ENCODE assay signal across 8 cellular contexts in genomic region chr3:150763841-150764483, GRCh38. TPM values are rescaled to one million over a fixed set of nuclear protein-coding genes. Genes with fewer than 3 reads are reported as not detected.
DNase-seq lines count a peak whose midpoint lies in the region; ATAC-seq and TF ChIP-seq lines count a peak whose summit lies in the region.

No MANE protein-coding gene starts in this region.

- WGBS in urinary bladder: 5% methylated on average over 27 of the region's 27 CpGs

- intact Hi-C loops in naive thymus-derived CD4-positive, alpha-beta T cell (cut with micrococcal nuclease): loop anchor here (1.0 to 10.0 kb wide), 23 partner anchors 20 to 1769 kb away; partner anchors contain the start of genes EIF2A (in 2 of the 2), ERICH6 (in 2 of the 2), RNF13 (in 2 of the 2) and SELENOT (in 2 of the 2)

- H3K4me3 Mint-ChIP-seq in naive thymus-derived CD4-positive, alpha-beta T cell: peak overlapping the region; percentile 97 to 99 (median 98)

- in situ Hi-C loops in GM13976 (cut with MboI; ENCODE audit: low sequenced_read_pairs, unreplicated experiment): no loop called here

- H3K36me3 ChIP-seq in naive thymus-derived CD4-positive, alpha-beta T cell (ENCODE audit: control insufficient read depth in 2 of 3, insufficient read depth in 3 of 3, low read length in 3 of 3): peaks cover 0 to 3% (median 0%) of the 10 kb centered on the region in 3 experiments
- peaks cover 1% of the 10 kb centered on the region for H3K36me3 ChIP-seq in urinary bladder (ENCODE audit: insufficient read depth)

- H3K4me1 Mint-ChIP-seq in naive thymus-derived CD4-positive, alpha-beta T cell: peaks cover 22 to 56% (median 42%) of the 10 kb centered on the region in 7 donors

- H3K4me1 ChIP-seq in naive thymus-derived CD4-positive, alpha-beta T cell (ENCODE audit: control insufficient read depth in 2 of 2, insufficient read depth in 2 of 2, low read length in 2 of 2): peaks cover 17 to 22% of the 10 kb centered on the region in 2 donors
- H3K4me1 ChIP-seq in urinary bladder (ENCODE audit: insufficient read depth): peaks cover 5% of the 10 kb centered on the region

- H3K27ac Mint-ChIP-seq in naive thymus-derived CD4-positive, alpha-beta T cell: peak overlapping the region; percentile 99 to 100 (median 100)

- POLR2A ChIA-PET in naive thymus-derived CD4-positive, alpha-beta T cell (lab: Charles Lee): interaction anchor here (0.6 to 6.5 kb wide), 23 partner anchors 8 to 447 kb away, joined by 3 to 70 read pairs (median 5); partner anchors contain the start of genes EIF2A, ERICH6, GPR171 and SELENOT

- H3K27me3 ChIP-seq in naive thymus-derived CD4-positive, alpha-beta T cell (ENCODE audit: control insufficient read depth in 2 of 2, insufficient read depth in 2 of 2, low read length in 2 of 2): no peaks in the 10 kb centered on the region

- peaks cover 0 to 1% (median 0%) of the 10 kb centered on the region in 11 donors for H3K9me3 Mint-ChIP-seq in naive thymus-derived CD4-positive, alpha-beta T cell

- no peaks in the 10 kb centered on the region for H3K27me3 Mint-ChIP-seq in naive thymus-derived CD4-positive, alpha-beta T cell

- peak; percentile 56 for TF ChIP-seq CTCF in AG09309 (IDR thresholded peaks at IDR 0.05; ENCODE audit: control insufficient read depth, insufficient read depth, low read depth, low read length, missing control alignments)
- TF ChIP-seq CTCF in GM13976 (IDR thresholded peaks at IDR 0.05; ENCODE audit: borderline replicate concordance, control extremely low read depth, extremely low read depth, insufficient read depth, missing control alignments): peak; percentile 51
- peak; percentile 65 for TF ChIP-seq CTCF in fibroblast of the aortic adventitia (IDR thresholded peaks at IDR 0.05; ENCODE audit: insufficient read depth, low read length)

- peak; percentile 8 for ATAC-seq in HG03095 (IDR thresholded peaks at IDR 0.05; ENCODE audit: unreplicated experiment)
- peak; percentile 21 for ATAC-seq in naive thymus-derived CD4-positive, alpha-beta T cell

- H3K36me3 Mint-ChIP-seq in naive thymus-derived CD4-positive, alpha-beta T cell: peaks cover 0 to 17% (median 0%) of the 10 kb centered on the region in 5 donors

- H3K4me3 ChIP-seq in AG09309 (ENCODE audit: control insufficient read depth, low read depth, low read length) (peak overlapping the region; percentile 95), fibroblast of the aortic adventitia (ENCODE audit: low read depth, low read length) (peak overlapping the region; percentile 97), urinary bladder (ENCODE audit: low read depth, low read length) (peak overlapping the region; percentile 98)
- peak overlapping the region; percentile 81 for H3K4me3 ChIP-seq in naive thymus-derived CD4-positive, alpha-beta T cell (ENCODE audit: low read length)

- no peaks in the 10 kb centered on the region for H3K9me3 ChIP-seq in naive thymus-derived CD4-positive, alpha-beta T cell (ENCODE audit: control insufficient read depth in 2 of 3, low read length in 3 of 3)

- peak overlapping the region; percentile 99 for H3K27ac ChIP-seq in naive thymus-derived CD4-positive, alpha-beta T cell (ENCODE audit: low read depth, low read length)
- peak overlapping the region; percentile 99 for H3K27ac ChIP-seq in urinary bladder (ENCODE audit: low read depth)

- DNase-seq in AG09309 (ENCODE audit: low read depth) (peak; percentile 21), GM13976 (ENCODE audit: low spot score) (peak; percentile 63), NCI-H526 treated with DMSO at 0.1 percent for 48 hours (lab: John Stamatoyannopoulos, UW) (peak; percentile 62), activated gamma-delta T cell (lab: John Stamatoyannopoulos, UW) (peak; percentile 15), fibroblast of the aortic adventitia (ENCODE audit: low read depth) (peak; percentile 60)
- peak in 2 of 9 donors; percentile 40 to 64 for DNase-seq in naive thymus-derived CD4-positive, alpha-beta T cell

- CTCF ChIA-PET in naive thymus-derived CD4-positive, alpha-beta T cell (lab: Charles Lee): interaction anchor here (0.9 to 2.0 kb wide), 6 partner anchors 11 to 219 kb away, joined by 3 to 8 read pairs (median 4); no protein-coding TSS in a partner anchor

RNA-seq across cellular contexts. Expression of gene SIAH2, which starts 1.0 kb away (rescaled TPM):
- 16.9 and 22.5 TPM in 2 replicates for total RNA-seq in fibroblast of the aortic adventitia (ENCODE audit: low replicate concordance)
- 10 to 100 TPM; 19.8 to 39.2 (median 31.0) TPM for total RNA-seq in naive thymus-derived CD4-positive, alpha-beta T cell
- polyA plus RNA-seq in naive thymus-derived CD4-positive, alpha-beta T cell: 10 to 100 TPM; 13.9 to 23.1 TPM
- 27.4 TPM for total RNA-seq in urinary bladder
- 28.2 TPM for polyA plus RNA-seq in urinary bladder
